28 cellular contexts compared by ENCODE assay signal in genomic region chr22:49112661-49113626, GRCh38.
"Had no signal": no experiment of that assay in that cellular context is flagged by ENCODE, and none has a peak within 500 bp of the region (broad histone marks: within the 10 kb centered on the region; RNA-seq: fewer than 3 reads in every experiment).

No MANE protein-coding gene starts in this region.

- ATAC-seq: activated naive CD4-positive, alpha-beta T cell treated with anti-CD3 and anti-CD28 coated beads, Interleukin-2, amount 50 U/mL, for 72 hours; activated T-helper 17 cell treated with anti-CD3 and anti-CD28 coated beads, Interleukin-2, amount 50 U/mL, for 72 hours; Panc1; Right ventricle myocardium inferior; T-cell had no signal

- H3K27ac Mint-ChIP-seq: activated CD4-positive, alpha-beta memory T cell treated with anti-CD3 and anti-CD28 coated beads, Interleukin-2, amount 10 ng/mL, durations not matched to agents 7 days and 5 days; activated CD4-positive, alpha-beta T cell treated with anti-CD3 and anti-CD28 coated beads, Interleukin-2, amount 10 ng/mL, durations not matched to agents 7 days and 5 days; activated naive CD4-positive, alpha-beta T cell treated with anti-CD3 and anti-CD28 coated beads, Interleukin-2, amount 50 U/mL, for 72 hours; activated T-helper 17 cell treated with anti-CD3 and anti-CD28 coated beads, Interleukin-2, amount 50 U/mL, for 72 hours; T-cell had no signal

- H3K9me3 Mint-ChIP-seq: activated CD4-positive, alpha-beta memory T cell treated with anti-CD3 and anti-CD28 coated beads, Interleukin-2, amount 10 ng/mL, durations not matched to agents 7 days and 5 days; activated CD4-positive, alpha-beta T cell treated with anti-CD3 and anti-CD28 coated beads, Interleukin-2, amount 10 ng/mL, durations not matched to agents 7 days and 5 days; activated naive CD4-positive, alpha-beta T cell treated with anti-CD3 and anti-CD28 coated beads, Interleukin-2, amount 50 U/mL, for 72 hours; activated T-helper 17 cell treated with anti-CD3 and anti-CD28 coated beads, Interleukin-2, amount 50 U/mL, for 72 hours; T-cell had no signal

- H3K4me2 ChIP-seq: KMS-11 had no signal

- H3K27ac ChIP-seq: brain microvascular endothelial cell, cardiac muscle cell, KMS-11, SK-N-MC, VCaP had no signal

- H3K36me3 ChIP-seq: brain microvascular endothelial cell, cardiac muscle cell had no signal

- H3K9ac ChIP-seq: KMS-11 had no signal

- H3K36me3 Mint-ChIP-seq: activated naive CD4-positive, alpha-beta T cell treated with anti-CD3 and anti-CD28 coated beads, Interleukin-2, amount 50 U/mL, for 72 hours; T-cell had no signal

- H3K4me1 Mint-ChIP-seq: activated CD4-positive, alpha-beta memory T cell treated with anti-CD3 and anti-CD28 coated beads, Interleukin-2, amount 10 ng/mL, durations not matched to agents 7 days and 5 days; activated CD4-positive, alpha-beta T cell treated with anti-CD3 and anti-CD28 coated beads, Interleukin-2, amount 10 ng/mL, durations not matched to agents 7 days and 5 days; activated T-helper 17 cell treated with anti-CD3 and anti-CD28 coated beads, Interleukin-2, amount 50 U/mL, for 72 hours; T-cell had no signal

- H3K27me3 ChIP-seq: brain microvascular endothelial cell, cardiac muscle cell had no signal

- DNase-seq: activated CD4-positive, alpha-beta memory T cell treated with anti-CD3 and anti-CD28 coated beads, Interleukin-2, amount 10 ng/mL, durations not matched to agents 7 days and 5 days; activated CD4-positive, alpha-beta T cell treated with anti-CD3 and anti-CD28 coated beads, Interleukin-2, amount 10 ng/mL, durations not matched to agents 7 days and 5 days; activated CD4-positive, CD25-positive, alpha-beta regulatory T cell; activated T-cell treated with anti-CD3 and anti-CD28 coated beads for 4 hours; activated T-cell treated with anti-CD3 and anti-CD28 coated beads, Interleukin-2, amount 50 U/mL, for 48 hours; amygdala; brain microvascular endothelial cell; NCI-H1092; NCI-H1417; NCI-H1930; NCI-H2171; NCI-H2227 treated with DMSO at 0.1 percent for 48 hours; NCI-H446 treated with DMSO at 0.1 percent for 48 hours; NCI-H524 treated with DMSO at 0.1 percent for 48 hours; NCI-H82; OCI-M1; RPMI8226; T-cell; T-helper 2 cell; T1000 had no signal

- H3K4me3 Mint-ChIP-seq: activated CD4-positive, alpha-beta memory T cell treated with anti-CD3 and anti-CD28 coated beads, Interleukin-2, amount 10 ng/mL, durations not matched to agents 7 days and 5 days; activated CD4-positive, alpha-beta T cell treated with anti-CD3 and anti-CD28 coated beads, Interleukin-2, amount 10 ng/mL, durations not matched to agents 7 days and 5 days; activated T-helper 17 cell treated with anti-CD3 and anti-CD28 coated beads, Interleukin-2, amount 50 U/mL, for 72 hours; T-cell had no signal

- H3K4me3 ChIP-seq: cardiac muscle cell, SK-N-MC had no signal

- H3K27me3 Mint-ChIP-seq: activated CD4-positive, alpha-beta memory T cell treated with anti-CD3 and anti-CD28 coated beads, Interleukin-2, amount 10 ng/mL, durations not matched to agents 7 days and 5 days; activated CD4-positive, alpha-beta T cell treated with anti-CD3 and anti-CD28 coated beads, Interleukin-2, amount 10 ng/mL, durations not matched to agents 7 days and 5 days had no signal
